In genomic region chr7:26735976-26736600, GRCh38 we compare ENCODE assay signal across 21 cellular contexts.
"Had no signal": no experiment of that assay in that cellular context is flagged by ENCODE, and none has a peak within 500 bp of the region (broad histone marks: within the 10 kb centered on the region; RNA-seq: fewer than 3 reads in every experiment).

No MANE protein-coding gene starts in this region.

- H3K9me3 Mint-ChIP-seq: activated naive CD4-positive, alpha-beta T cell treated with anti-CD3 and anti-CD28 coated beads, Interleukin-2, amount 50 U/mL, for 72 hours; natural killer cell treated with Interleukin-12 subunit alpha and Interleukin-12 subunit beta and Interleukin-15 and Interleukin-18, amount 100 ng/mL, for 72 hours; stimulated activated effector memory CD8-positive, alpha-beta T cell treated with anti-CD3 and anti-CD28 coated beads, Interleukin-12 subunit alpha, Interleukin-12 subunit beta, amount 100 ng/mL, for 72 hours had no signal

- H3K9me3 ChIP-seq: adrenal gland, gastrocnemius medialis, lower lobe of right lung, upper lobe of right lung had no signal

- H3K27ac ChIP-seq: adrenal gland, gastrocnemius medialis, lower lobe of right lung, parathyroid adenoma, upper lobe of right lung, WERI-Rb-1 had no signal

- H3K36me3 Mint-ChIP-seq: activated naive CD4-positive, alpha-beta T cell treated with anti-CD3 and anti-CD28 coated beads, Interleukin-2, amount 50 U/mL, for 72 hours; natural killer cell treated with Interleukin-12 subunit alpha and Interleukin-12 subunit beta and Interleukin-15 and Interleukin-18, amount 100 ng/mL, for 72 hours had no signal

- H3K9ac ChIP-seq: parathyroid adenoma had no signal

- ATAC-seq: activated naive CD4-positive, alpha-beta T cell treated with anti-CD3 and anti-CD28 coated beads, Interleukin-2, amount 50 U/mL, for 72 hours; esophagus mucosa; gastrocnemius medialis; lower lobe of right lung; natural killer cell treated with Interleukin-12 subunit alpha and Interleukin-12 subunit beta and Interleukin-15 and Interleukin-18, amount 100 ng/mL, for 72 hours; sciatic nerve; stimulated activated effector memory CD8-positive, alpha-beta T cell treated with anti-CD3 and anti-CD28 coated beads, Interleukin-12 subunit alpha, Interleukin-12 subunit beta, amount 100 ng/mL, for 72 hours; T-helper 17 cell; upper lobe of right lung had no signal

- H2AFZ ChIP-seq: parathyroid adenoma had no signal

- DNase-seq: activated CD4-positive, alpha-beta T cell treated with anti-CD3 and anti-CD28 coated beads, Interleukin-2, amount 50 U/mL, for 4 hours; activated gamma-delta T cell treated with Interleukin-2 at 50 U/mL for 16 hours; adrenal gland; cerebellar nuclear complex; cortex of kidney; effector CD4-positive, alpha-beta T cell; gastrocnemius medialis; head of caudate nucleus; lower lobe of right lung; stimulated activated CD4-positive, alpha-beta T cell treated with anti-CD3 and anti-CD28 coated beads, Interleukin-4, amount 100 ng/mL, for 24 hours; T-helper 17 cell; upper lobe of right lung; WERI-Rb-1 had no signal

- H3K4me3 ChIP-seq: adrenal gland, gastrocnemius medialis, lower lobe of right lung, upper lobe of right lung had no signal

- H3K4me1 Mint-ChIP-seq: stimulated activated effector memory CD8-positive, alpha-beta T cell treated with anti-CD3 and anti-CD28 coated beads, Interleukin-12 subunit alpha, Interleukin-12 subunit beta, amount 100 ng/mL, for 72 hours; T-helper 17 cell had no signal

- H3K4me3 Mint-ChIP-seq: natural killer cell treated with Interleukin-12 subunit alpha and Interleukin-12 subunit beta and Interleukin-15 and Interleukin-18, amount 100 ng/mL, for 72 hours; stimulated activated effector memory CD8-positive, alpha-beta T cell treated with anti-CD3 and anti-CD28 coated beads, Interleukin-12 subunit alpha, Interleukin-12 subunit beta, amount 100 ng/mL, for 72 hours; T-helper 17 cell had no signal

- H3K27me3 Mint-ChIP-seq: natural killer cell treated with Interleukin-12 subunit alpha and Interleukin-12 subunit beta and Interleukin-15 and Interleukin-18, amount 100 ng/mL, for 72 hours had no signal

- H3K4me1 ChIP-seq: gastrocnemius medialis, lower lobe of right lung, parathyroid adenoma, upper lobe of right lung had no signal

- H3K79me2 ChIP-seq: parathyroid adenoma had no signal

- H3K27me3 ChIP-seq: adrenal gland, gastrocnemius medialis, upper lobe of right lung had no signal

- FAIRE-seq: bronchial epithelial cell, islet of Langerhans had no signal

- H3K36me3 ChIP-seq: gastrocnemius medialis, WERI-Rb-1 had no signal

- H3K27ac Mint-ChIP-seq: activated naive CD4-positive, alpha-beta T cell treated with anti-CD3 and anti-CD28 coated beads, Interleukin-2, amount 50 U/mL, for 72 hours; natural killer cell treated with Interleukin-12 subunit alpha and Interleukin-12 subunit beta and Interleukin-15 and Interleukin-18, amount 100 ng/mL, for 72 hours; stimulated activated effector memory CD8-positive, alpha-beta T cell treated with anti-CD3 and anti-CD28 coated beads, Interleukin-12 subunit alpha, Interleukin-12 subunit beta, amount 100 ng/mL, for 72 hours; T-helper 17 cell had no signal
